In the genomic region with DNA sequence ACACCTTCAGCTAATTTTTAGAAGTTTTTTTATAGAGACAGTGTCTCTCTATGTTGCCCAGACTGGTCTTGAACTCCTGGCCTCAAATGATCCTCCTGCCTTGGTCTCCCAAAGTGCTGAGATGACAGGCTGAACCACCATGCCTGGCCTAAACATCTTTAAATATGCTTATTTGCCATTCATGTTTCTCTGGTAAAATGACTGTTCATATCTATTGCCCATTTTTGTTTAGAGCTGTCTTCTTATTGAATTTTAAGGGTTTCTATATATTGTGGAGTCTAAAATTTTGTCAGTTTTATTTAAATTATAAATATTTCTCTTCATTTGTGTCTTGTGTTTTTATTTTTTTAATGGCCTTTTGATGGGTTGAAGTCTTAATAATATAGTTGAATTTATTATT, we compare ENCODE assay signal across 29 cellular contexts. TPM values are rescaled to one million over a fixed set of nuclear protein-coding genes. Genes with fewer than 3 reads are reported as not detected.
"Had no signal": no experiment of that assay in that cellular context is flagged by ENCODE, and none has a peak within 500 bp of the region (broad histone marks: within the 10 kb centered on the region; RNA-seq: fewer than 3 reads in every experiment).

No MANE protein-coding gene starts in this region.

- ATAC-seq: stimulated activated effector memory CD8-positive, alpha-beta T cell treated with anti-CD3 and anti-CD28 coated beads, Interleukin-12 subunit alpha, Interleukin-12 subunit beta, amount 100 ng/mL, for 72 hours; stimulated activated memory B cell treated with anti-CD40 and anti-IgM and Interleukin-4, amounts not matched to agents 10 μg/mL and 1 μg/mL and 100 μg/mL, for 72 hours; stimulated activated naive B cell treated with anti-CD40 and anti-IgM and Interleukin-4, amounts not matched to agents 10 μg/mL and 1 μg/mL and 100 μg/mL, for 72 hours; stimulated activated naive CD8-positive, alpha-beta T cell treated with anti-CD3 and anti-CD28 coated beads, Interleukin-15, amount 100 ng/mL, for 72 hours; stimulated activated naive CD8-positive, alpha-beta T cell treated with anti-CD3 and anti-CD28 coated beads, Interleukin-15, Interleukin-2, amounts not matched to agents 100 U/mL and 50 U/mL, for 24 hours; upper lobe of right lung had no signal

- FAIRE-seq: urothelium cell line had no signal

- H3K4me3 ChIP-seq: stomach, suprapubic skin, testis, thoracic aorta, thyroid gland, tibial artery, tibial nerve, transverse colon, upper lobe of left lung, upper lobe of right lung, uterus, vagina had no signal

- H3K27ac Mint-ChIP-seq: stimulated activated effector memory CD8-positive, alpha-beta T cell treated with anti-CD3 and anti-CD28 coated beads, Interleukin-12 subunit alpha, Interleukin-12 subunit beta, amount 100 ng/mL, for 72 hours; stimulated activated memory B cell treated with anti-CD40 and anti-IgM and Interleukin-4, amounts not matched to agents 10 μg/mL and 1 μg/mL and 100 μg/mL, for 72 hours; stimulated activated naive B cell treated with anti-CD40 and anti-IgM and Interleukin-4, amounts not matched to agents 10 μg/mL and 1 μg/mL and 100 μg/mL, for 72 hours; stimulated activated naive CD8-positive, alpha-beta T cell treated with anti-CD3 and anti-CD28 coated beads, Interleukin-15, amount 100 ng/mL, for 72 hours; stimulated activated naive CD8-positive, alpha-beta T cell treated with anti-CD3 and anti-CD28 coated beads, Interleukin-15, Interleukin-2, amounts not matched to agents 100 ng/mL and 50 ng/mL, for 24 hours; type B pancreatic cell had no signal

- H3K27me3 Mint-ChIP-seq: stimulated activated memory B cell treated with anti-CD40 and anti-IgM and Interleukin-4, amounts not matched to agents 10 μg/mL and 1 μg/mL and 100 μg/mL, for 72 hours; stimulated activated naive B cell treated with anti-CD40 and anti-IgM and Interleukin-4, amounts not matched to agents 10 μg/mL and 1 μg/mL and 100 μg/mL, for 72 hours; stimulated activated naive CD8-positive, alpha-beta T cell treated with anti-CD3 and anti-CD28 coated beads, Interleukin-15, amount 100 ng/mL, for 72 hours; stimulated activated naive CD8-positive, alpha-beta T cell treated with anti-CD3 and anti-CD28 coated beads, Interleukin-15, Interleukin-2, amounts not matched to agents 100 ng/mL and 50 ng/mL, for 24 hours; type B pancreatic cell had no signal

- H3K36me3 Mint-ChIP-seq: stimulated activated effector memory CD8-positive, alpha-beta T cell treated with anti-CD3 and anti-CD28 coated beads, Interleukin-12 subunit alpha, Interleukin-12 subunit beta, amount 100 ng/mL, for 72 hours had no signal

- H3K27ac ChIP-seq: suprapubic skin, testis, thoracic aorta, thyroid gland, tibial artery, tibial nerve, transverse colon, upper lobe of left lung, upper lobe of right lung, uterus, vagina had no signal

- DNase-seq: stimulated activated CD4-positive, alpha-beta T cell treated with anti-CD3 and anti-CD28 coated beads, Interleukin-2, amount 100 ng/mL, for 48 hours; stimulated activated CD4-positive, alpha-beta T cell treated with anti-CD3 and anti-CD28 coated beads, Interleukin-4, amount 100 ng/mL, for 1 hour; stimulated activated CD4-positive, alpha-beta T cell treated with anti-CD3 and anti-CD28 coated beads, Interleukin-4, amount 100 ng/mL, for 24 hours; stimulated activated CD4-positive, alpha-beta T cell treated with anti-CD3 and anti-CD28 coated beads, Interleukin-4, amount 100 ng/mL, for 4 hours; stimulated activated CD8-positive, alpha-beta memory T cell treated with anti-CD3 and anti-CD28 coated beads, Interleukin-4, amount 100 ng/mL, for 48 hours; stimulated activated naive B cell treated with anti-CD40 and anti-IgM and Interleukin-4, amounts not matched to agents 10 μg/mL and 1 μg/mL and 100 μg/mL, for 72 hours; stimulated activated naive CD4-positive, alpha-beta T cell; stimulated activated naive CD4-positive, alpha-beta T cell treated with Interleukin-2 at 50 U/mL for 16 hours; stimulated activated naive CD8-positive, alpha-beta T cell treated with anti-CD3 and anti-CD28 coated beads, Interleukin-15, amount 100 ng/mL, for 72 hours; stimulated activated naive CD8-positive, alpha-beta T cell treated with anti-CD3 and anti-CD28 coated beads, Interleukin-15, Interleukin-2, amounts not matched to agents 100 U/mL and 50 U/mL, for 24 hours; stomach; substantia nigra; testis; thyroid gland; tibial artery; transverse colon; trophoblast cell; upper lobe of left lung; upper lobe of right lung; uterus had no signal

- H3K27me3 ChIP-seq: stomach, suprapubic skin, testis, thyroid gland, tibial artery, tibial nerve, transverse colon, upper lobe of left lung, upper lobe of right lung, uterus, vagina had no signal

- H3K4me3 Mint-ChIP-seq: stimulated activated effector memory CD8-positive, alpha-beta T cell treated with anti-CD3 and anti-CD28 coated beads, Interleukin-12 subunit alpha, Interleukin-12 subunit beta, amount 100 ng/mL, for 72 hours; stimulated activated memory B cell treated with anti-CD40 and anti-IgM and Interleukin-4, amounts not matched to agents 10 μg/mL and 1 μg/mL and 100 μg/mL, for 72 hours; stimulated activated naive B cell treated with anti-CD40 and anti-IgM and Interleukin-4, amounts not matched to agents 10 μg/mL and 1 μg/mL and 100 μg/mL, for 72 hours; stimulated activated naive CD8-positive, alpha-beta T cell treated with anti-CD3 and anti-CD28 coated beads, Interleukin-15, amount 100 ng/mL, for 72 hours; stimulated activated naive CD8-positive, alpha-beta T cell treated with anti-CD3 and anti-CD28 coated beads, Interleukin-15, Interleukin-2, amounts not matched to agents 100 ng/mL and 50 ng/mL, for 24 hours; type B pancreatic cell had no signal

- H3K9me3 ChIP-seq: suprapubic skin, testis, thyroid gland, tibial artery, transverse colon, upper lobe of right lung, uterus, vagina had no signal

- H3K4me1 ChIP-seq: suprapubic skin, testis, tibial nerve, uterus had no signal

- H3K36me3 ChIP-seq: stomach, suprapubic skin, thoracic aorta, thyroid gland, transverse colon, upper lobe of left lung, upper lobe of right lung, uterus, vagina had no signal

RNA-seq across cellular contexts. Expression of gene PM20D1, which starts 3.0 kb away (rescaled TPM):
- total RNA-seq: transverse colon, vagina had no signal
